Comparison of ENCODE assay signal across 15 cellular contexts in genomic region chr12:47885566-47885965, GRCh38. TPM values are rescaled to one million over a fixed set of nuclear protein-coding genes. Genes with fewer than 3 reads are reported as not detected.
DNase-seq lines count a peak whose midpoint lies in the region; ATAC-seq, FAIRE-seq and TF ChIP-seq lines count a peak whose summit lies in the region.
"Had no signal": no experiment of that assay in that cellular context is flagged by ENCODE, and none has a peak within 500 bp of the region (broad histone marks: within the 10 kb centered on the region; RNA-seq: fewer than 3 reads in every experiment).

No MANE protein-coding gene starts in this region.

- H3K27me3 ChIP-seq in Loucy (ENCODE audit: insufficient read depth, low read length, poor library complexity, severe bottlenecking), result no peaks in the 10 kb centered on the region
- no peaks in the 10 kb centered on the region for H3K27me3 ChIP-seq in small intestine (ENCODE audit: control insufficient read depth in 2 of 2, insufficient read depth in 2 of 2, low read length in 2 of 2)
- no peaks in the 10 kb centered on the region for H3K27me3 ChIP-seq in pancreas
- H3K27me3 ChIP-seq in esophagus squamous epithelium, result no peaks in the 10 kb centered on the region

- H3K4me1 ChIP-seq in Loucy (ENCODE audit: insufficient read depth, low read length, poor library complexity, severe bottlenecking), result peaks cover 30% of the 10 kb centered on the region
- peaks cover 7 to 21% of the 10 kb centered on the region in 2 donors for H3K4me1 ChIP-seq in small intestine (ENCODE audit: control insufficient read depth in 2 of 2, insufficient read depth in 1 of 2, low read depth in 1 of 2, low read length in 1 of 2)
- peaks cover 0 to 3% (median 0%) of the 10 kb centered on the region in 3 donors for H3K4me1 ChIP-seq in pancreas
- H3K4me1 ChIP-seq in esophagus squamous epithelium, result peaks cover 13 to 32% (median 16%) of the 10 kb centered on the region in 3 donors

- no peak for TF ChIP-seq CTCF in Loucy (conservative IDR thresholded peaks at IDR 0.05; ENCODE audit: low read length)
- no peak for TF ChIP-seq CTCF in pancreas (IDR thresholded peaks at IDR 0.05)
- TF ChIP-seq CTCF in esophagus squamous epithelium (IDR thresholded peaks at IDR 0.05), result no peak

- 43 to 76% (median 51%) methylated on average over 2 of the region's 2 CpGs for WGBS in small intestine, 3 donors
- 83 to 92% methylated on average over 2 of the region's 2 CpGs for WGBS in pancreas, 2 donors
- 60 to 100% methylated on average over 1 of the region's 2 CpGs for WGBS in esophagus squamous epithelium, 2 donors

- no peaks in the 10 kb centered on the region for H3K27me3 Mint-ChIP-seq in activated naive CD8-positive, alpha-beta T cell treated with anti-CD3 and anti-CD28 coated beads for 36 hours
- H3K27me3 Mint-ChIP-seq: CD4-positive, alpha-beta memory T cell had no signal

- no peaks in the 10 kb centered on the region for H3K9me2 ChIP-seq in Loucy (replicated peaks; ENCODE audit: low read depth, low read length)

- H3K4me3 ChIP-seq in Loucy (ENCODE audit: low read length, poor library complexity, severe bottlenecking) (no peak overlapping the region), small intestine (ENCODE audit: low read depth in 1 of 2, low read length in 2 of 2) (no peak overlapping the region), pancreas (no peak overlapping the region), esophagus squamous epithelium (no peak overlapping the region)

- no peak overlapping the region for H3K9ac ChIP-seq in Loucy (ENCODE audit: low read depth, low read length, poor library complexity, severe bottlenecking)

- H3K4me3 Mint-ChIP-seq in activated naive CD8-positive, alpha-beta T cell treated with anti-CD3 and anti-CD28 coated beads for 36 hours, result peak overlapping the region; percentile 42

- H3K9me3 ChIP-seq in Loucy (ENCODE audit: insufficient read depth, low read depth, low read length) (no peaks in the 10 kb centered on the region), small intestine (ENCODE audit: control insufficient read depth, low read depth) (no peaks in the 10 kb centered on the region), pancreas (no peaks in the 10 kb centered on the region), esophagus squamous epithelium (no peaks in the 10 kb centered on the region)

- no peaks in the 10 kb centered on the region for H3F3A ChIP-seq in Loucy (ENCODE audit: low read depth)

- ATAC-seq in pancreas (no peak), GM19397 (IDR thresholded peaks at IDR 0.05; ENCODE audit: unreplicated experiment) (no peak)
- ATAC-seq: left ventricle myocardium superior had no signal

- H3K27ac Mint-ChIP-seq in activated naive CD8-positive, alpha-beta T cell treated with anti-CD3 and anti-CD28 coated beads for 36 hours, result peak overlapping the region; percentile 92

- H3K79me2 ChIP-seq in Loucy (ENCODE audit: insufficient read depth, low read length), result no peaks in the 10 kb centered on the region

- FAIRE-seq in small intestine (lab: Jason Lieb, UNC), result no peak
- FAIRE-seq in pancreas (lab: Jason Lieb, UNC), result no peak

- H3K27ac ChIP-seq in small intestine (ENCODE audit: low read depth in 1 of 2, low read length in 1 of 2) (no peak overlapping the region), pancreas (no peak overlapping the region), esophagus squamous epithelium (no peak overlapping the region)

- H3K4me1 Mint-ChIP-seq in activated naive CD8-positive, alpha-beta T cell treated with anti-CD3 and anti-CD28 coated beads for 36 hours, result peaks cover 75% of the 10 kb centered on the region

- H3K36me3 ChIP-seq in Loucy (ENCODE audit: insufficient read depth, low read length), result no peaks in the 10 kb centered on the region
- peaks cover 0 to 2% of the 10 kb centered on the region in 2 donors for H3K36me3 ChIP-seq in small intestine (ENCODE audit: control insufficient read depth in 2 of 2, insufficient read depth in 2 of 2, low read length in 2 of 2)
- no peaks in the 10 kb centered on the region for H3K36me3 ChIP-seq in pancreas
- peaks cover 0 to 17% (median 0%) of the 10 kb centered on the region in 3 donors for H3K36me3 ChIP-seq in esophagus squamous epithelium

- TF ChIP-seq POLR2A in esophagus squamous epithelium (IDR thresholded peaks at IDR 0.05), result no peak

- peak; percentile 27 for DNase-seq in activated effector memory CD4-positive, alpha-beta T cell treated with anti-CD3 and anti-CD28 coated beads, Interleukin-2, amount 50 U/mL, for 16 hours
- DNase-seq in activated effector memory CD4-positive, alpha-beta T cell treated with Interleukin-2 at 50 U/mL for 16 hours, result no peak
- no peak for DNase-seq in activated naive CD8-positive, alpha-beta T cell treated with anti-CD3 and anti-CD28 coated beads for 36 hours
- DNase-seq in small intestine (peak; percentile 37), pancreas (no peak), esophagus squamous epithelium (lab: John Stamatoyannopoulos, UW) (no peak)
- DNase-seq: HCEC 1CT, left ventricle myocardium superior, NCI-H1436, NCI-H526 treated with DMSO at 0.1 percent for 48 hours, Right ventricle myocardium superior had no signal

- intact Hi-C loops in pancreas (cut with DNase I) (no loop called here), esophagus squamous epithelium (cut with DNase I) (no loop called here)

- peak overlapping the region; percentile 55 for H3K4me2 ChIP-seq in Loucy (ENCODE audit: low read depth, low read length, poor library complexity, severe bottlenecking)

- H3K36me3 Mint-ChIP-seq in activated naive CD8-positive, alpha-beta T cell treated with anti-CD3 and anti-CD28 coated beads for 36 hours, result peaks cover 50% of the 10 kb centered on the region
- H3K36me3 Mint-ChIP-seq: CD4-positive, alpha-beta memory T cell had no signal

- H4K20me1 ChIP-seq in Loucy (ENCODE audit: insufficient read depth, low read length, poor library complexity, severe bottlenecking), result no peaks in the 10 kb centered on the region

- no peak overlapping the region for H2AFZ ChIP-seq in Loucy (ENCODE audit: low read length)

- no peaks in the 10 kb centered on the region for H3K9me3 Mint-ChIP-seq in activated naive CD8-positive, alpha-beta T cell treated with anti-CD3 and anti-CD28 coated beads for 36 hours
- H3K9me3 Mint-ChIP-seq: CD4-positive, alpha-beta memory T cell had no signal

RNA-seq across cellular contexts. Expression of gene VDR, which starts 19.2 kb away (rescaled TPM):
- total RNA-seq in activated naive CD8-positive, alpha-beta T cell treated with anti-CD3 and anti-CD28 coated beads for 36 hours, result 10 to 100 TPM; 55.8 TPM
- polyA plus RNA-seq in small intestine (10 to 100 TPM; 36.7 to 61.0 (median 47.0) TPM), pancreas (1 to 10 TPM; 1.2 to 1.7 TPM)
- total RNA-seq in pancreas (1 to 10 TPM; 1.3 to 5.5 (median 3.5) TPM), esophagus squamous epithelium (10 to 100 TPM; 16.6 to 25.0 (median 21.3) TPM)
- total RNA-seq: temporal lobe had no signal

Comparison
In these comparisons a context has a peak if more than half of its experiments do, and no peak if none do; other contexts are left out.
1. DNase-seq: peak in activated effector memory CD4-positive, alpha-beta T cell treated with anti-CD3 and anti-CD28 coated beads, Interleukin-2, amount 50 U/mL, for 16 hours (single experiment) and small intestine (single experiment); none in activated effector memory CD4-positive, alpha-beta T cell treated with Interleukin-2 at 50 U/mL for 16 hours (single experiment), activated naive CD8-positive, alpha-beta T cell treated with anti-CD3 and anti-CD28 coated beads for 36 hours (single experiment), pancreas (0 of 6) and esophagus squamous epithelium (single experiment).